Comparison of ENCODE assay signal across 10 cellular contexts in genomic region chr22:32263678-32264077, GRCh38. TPM values are rescaled to one million over a fixed set of nuclear protein-coding genes. Genes with fewer than 3 reads are reported as not detected.
"Had no signal": no experiment of that assay in that cellular context is flagged by ENCODE, and none has a peak within 500 bp of the region (broad histone marks: within the 10 kb centered on the region; RNA-seq: fewer than 3 reads in every experiment).

No MANE protein-coding gene starts in this region.

RNA-seq across cellular contexts. Expression of gene SLC5A4, which starts 8.5 kb away (rescaled TPM):
- total RNA-seq: OCI-LY7, PC-3, PC-9, Right ventricle myocardium inferior, Right ventricle myocardium superior, RPMI7951, SJSA1, T-cell had no signal

RNA-seq across cellular contexts. Expression of gene RFPL2, which starts 58.8 kb away (rescaled TPM):
- total RNA-seq: OCI-LY7, PC-3, PC-9, Peyer's patch, Right ventricle myocardium inferior, Right ventricle myocardium superior, RPMI7951, SJCRH30, SJSA1 had no signal
